In the genomic region with DNA sequence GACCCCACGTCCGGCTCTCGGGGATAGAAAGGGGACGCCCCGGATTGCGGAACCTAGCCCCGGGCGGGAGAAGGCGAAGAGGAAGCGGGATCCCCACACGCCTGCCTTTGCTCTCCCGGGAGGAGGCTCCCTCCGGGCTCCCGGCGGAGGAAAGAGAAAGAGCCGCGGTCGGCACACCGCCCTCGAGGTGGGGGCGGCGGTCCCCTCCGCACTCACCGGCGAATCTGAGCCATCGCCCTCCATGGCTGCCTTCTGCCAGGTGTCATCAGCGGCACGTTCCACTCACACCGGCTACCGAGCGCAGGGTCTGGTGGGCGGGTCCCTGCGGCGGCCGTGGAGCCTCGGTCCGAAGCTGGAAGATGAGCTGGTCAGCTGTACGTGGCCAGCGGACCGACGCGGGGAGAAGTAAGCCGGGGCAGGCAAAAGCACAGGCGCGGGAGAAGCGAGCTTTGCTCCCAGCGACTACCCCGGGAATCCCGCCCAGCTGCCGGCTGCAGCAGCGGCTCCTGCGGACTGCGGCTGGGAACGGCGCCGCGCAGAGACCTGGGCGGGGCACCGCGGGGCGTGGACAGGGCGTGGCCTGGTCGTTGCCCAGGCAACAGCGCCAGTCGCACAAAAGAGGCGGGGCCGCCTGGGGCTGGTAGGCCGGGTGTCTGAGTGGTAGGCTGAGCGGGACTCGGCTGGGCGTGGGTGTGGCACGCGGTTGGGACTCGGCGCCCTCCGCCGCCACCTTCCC, we compare ENCODE assay signal across 8 cellular contexts. TPM values are rescaled to one million over a fixed set of nuclear protein-coding genes. Genes with fewer than 3 reads are reported as not detected.
DNase-seq lines count a peak whose midpoint lies in the region; ATAC-seq and TF ChIP-seq lines count a peak whose summit lies in the region.

A gene with protein sequence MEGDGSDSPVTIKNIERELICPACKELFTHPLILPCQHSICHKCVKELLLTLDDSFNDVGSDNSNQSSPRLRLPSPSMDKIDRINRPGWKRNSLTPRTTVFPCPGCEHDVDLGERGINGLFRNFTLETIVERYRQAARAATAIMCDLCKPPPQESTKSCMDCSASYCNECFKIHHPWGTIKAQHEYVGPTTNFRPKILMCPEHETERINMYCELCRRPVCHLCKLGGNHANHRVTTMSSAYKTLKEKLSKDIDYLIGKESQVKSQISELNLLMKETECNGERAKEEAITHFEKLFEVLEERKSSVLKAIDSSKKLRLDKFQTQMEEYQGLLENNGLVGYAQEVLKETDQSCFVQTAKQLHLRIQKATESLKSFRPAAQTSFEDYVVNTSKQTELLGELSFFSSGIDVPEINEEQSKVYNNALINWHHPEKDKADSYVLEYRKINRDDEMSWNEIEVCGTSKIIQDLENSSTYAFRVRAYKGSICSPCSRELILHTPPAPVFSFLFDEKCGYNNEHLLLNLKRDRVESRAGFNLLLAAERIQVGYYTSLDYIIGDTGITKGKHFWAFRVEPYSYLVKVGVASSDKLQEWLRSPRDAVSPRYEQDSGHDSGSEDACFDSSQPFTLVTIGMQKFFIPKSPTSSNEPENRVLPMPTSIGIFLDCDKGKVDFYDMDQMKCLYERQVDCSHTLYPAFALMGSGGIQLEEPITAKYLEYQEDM (minus strand): TSS at position 517 of the 736 bp plus-strand sequence. CDS start 274 bp downstream, at position 243.

- H3K9ac ChIP-seq in SK-N-SH: peak within 1 kb of the TSS; percentile 48; the same call in 1 of the 2 replicates

- H3K9me3 Mint-ChIP-seq in activated naive CD4-positive, alpha-beta T cell treated with anti-CD3 and anti-CD28 coated beads, Interleukin-2, amount 50 U/mL, for 72 hours: peaks cover 0 to 8% of the 10 kb centered on the region in 2 donors

- TF ChIP-seq POLR2A in NB4 (IDR thresholded peaks at IDR 0.05; ENCODE audit: extremely low read depth, insufficient read length) (peak; percentile 47), ovary (IDR thresholded peaks at IDR 0.05) (peak; percentile 52)

- peaks cover 52% of the 10 kb centered on the region; the same call in 1 of the 2 replicates for H3K27me3 ChIP-seq in SK-N-SH (ENCODE audit: insufficient read depth)
- H3K27me3 ChIP-seq in ovary: no peaks in the 10 kb centered on the region
- H3K27me3 ChIP-seq in thymus (ENCODE audit: control insufficient read depth, insufficient read depth): peaks cover 37% of the 10 kb centered on the region

- H2AFZ ChIP-seq in SK-N-SH (ENCODE audit: low read depth): peak within 1 kb of the TSS; percentile 98

- TF ChIP-seq RAD21 in SK-N-SH (IDR thresholded peaks at IDR 0.05; ENCODE audit: low read length): no peak

- H3K36me3 ChIP-seq in SK-N-SH (replicated peaks in 1 of 2; ENCODE audit: control insufficient read depth in 1 of 2, insufficient read depth in 2 of 2, low read length in 1 of 2): no peaks in the 10 kb centered on the region
- no peaks in the 10 kb centered on the region for H3K36me3 ChIP-seq in ovary
- H3K36me3 ChIP-seq in thymus (ENCODE audit: control insufficient read depth, insufficient read depth): no peaks in the 10 kb centered on the region

- H3K4me2 ChIP-seq in SK-N-SH: peak within 1 kb of the TSS; percentile 99

- H3K27ac Mint-ChIP-seq in activated naive CD4-positive, alpha-beta T cell treated with anti-CD3 and anti-CD28 coated beads, Interleukin-2, amount 50 U/mL, for 72 hours: no peak within 1 kb of the TSS

- no peaks in the 10 kb centered on the region for H3K9me2 ChIP-seq in SK-N-SH

- peak; percentile 99 for ATAC-seq in HG02571 (IDR thresholded peaks at IDR 0.05; ENCODE audit: unreplicated experiment)
- peak; percentile 97 to 98 for ATAC-seq in activated naive CD4-positive, alpha-beta T cell treated with anti-CD3 and anti-CD28 coated beads, Interleukin-2, amount 50 U/mL, for 72 hours

- peaks cover 26 to 32% of the 10 kb centered on the region in 2 donors for H3K36me3 Mint-ChIP-seq in activated naive CD4-positive, alpha-beta T cell treated with anti-CD3 and anti-CD28 coated beads, Interleukin-2, amount 50 U/mL, for 72 hours

- TF ChIP-seq EP300 in SK-N-SH (IDR thresholded peaks at IDR 0.05; ENCODE audit: borderline replicate concordance in 1 of 2, low read depth in 1 of 2, low read length in 1 of 2): no peak
- no peak for TF ChIP-seq EP300 in ovary (IDR thresholded peaks at IDR 0.05)

- H3K79me2 ChIP-seq in SK-N-SH (ENCODE audit: insufficient read depth): no peaks in the 10 kb centered on the region

- peak; percentile 30 for TF ChIP-seq CTCF in GM10266 (IDR thresholded peaks at IDR 0.05; ENCODE audit: control insufficient read depth, insufficient read depth, low read depth, missing control alignments)
- no peak for TF ChIP-seq CTCF in NB4 (IDR thresholded peaks at IDR 0.05; ENCODE audit: low read depth, low read length)
- no peak for TF ChIP-seq CTCF in SK-N-SH (IDR thresholded peaks at IDR 0.05)
- no peak for TF ChIP-seq CTCF in ovary (IDR thresholded peaks at IDR 0.05)

- H3K4me1 ChIP-seq in SK-N-SH (ENCODE audit: control insufficient read depth in 1 of 2, insufficient read depth in 2 of 2, low read depth in 1 of 2, low read length in 1 of 2) (peaks cover 0 to 4% of the 10 kb centered on the region in 2 experiments; a peak in 2 of 4 replicates), ovary (ENCODE audit: insufficient read depth) (peaks cover 7% of the 10 kb centered on the region), thymus (ENCODE audit: control insufficient read depth, insufficient read depth, low read length) (peaks cover 11% of the 10 kb centered on the region)

- no peaks in the 10 kb centered on the region for H3K9me3 ChIP-seq in SK-N-SH
- no peaks in the 10 kb centered on the region for H3K9me3 ChIP-seq in ovary
- peaks cover 4% of the 10 kb centered on the region for H3K9me3 ChIP-seq in thymus (ENCODE audit: control insufficient read depth)

- CTCF ChIA-PET in SK-N-SH (lab: Yijun Ruan, JAX): interaction anchor here (1.0 to 2.0 kb wide), 4 partner anchors 9 to 71 kb away, joined by 3 to 6 read pairs (median 4); no protein-coding TSS in a partner anchor

- no peaks in the 10 kb centered on the region for H4K20me1 ChIP-seq in SK-N-SH (ENCODE audit: insufficient read depth)

- POLR2A ChIA-PET in SK-N-SH (lab: Yijun Ruan, JAX): interaction anchor here (0.9 to 2.4 kb wide), 6 partner anchors 10 to 92 kb away, joined by 3 to 7 read pairs (median 4); no protein-coding TSS in a partner anchor

- no peaks in the 10 kb centered on the region for H3F3A ChIP-seq in SK-N-SH (replicated peaks; ENCODE audit: insufficient read depth)

- H3K27ac ChIP-seq in SK-N-SH (ENCODE audit: low read depth in 2 of 2, low read length in 1 of 2): peak within 1 kb of the TSS in 1 of 2 experiments; percentile 77; a peak in 2 of 4 replicates
- no peak within 1 kb of the TSS for H3K27ac ChIP-seq in ovary
- H3K27ac ChIP-seq in thymus (ENCODE audit: low read depth): no peak within 1 kb of the TSS

- intact Hi-C loops in head of caudate nucleus (cut with DNase I): no loop called here
- intact Hi-C loops in ovary (cut with DNase I): no loop called here

- DNase-seq in GM10266 (ENCODE audit: extremely low spot score) (peak; percentile 95), NB4 (ENCODE audit: low read depth) (peak; percentile 97), SK-N-SH (peak; percentile 96), head of caudate nucleus (peak; percentile 85 to 97 (median 94)), ovary (peak; percentile 81 to 91 (median 89))
- DNase-seq in activated naive CD4-positive, alpha-beta T cell treated with anti-CD3 and anti-CD28 coated beads, Interleukin-2, amount 50 U/mL, for 72 hours (ENCODE audit: low spot score in 2 of 2): peak; percentile 85 to 97

- peak within 1 kb of the TSS; percentile 77 for H3K4me3 ChIP-seq in NB4 (ENCODE audit: low read depth, low read length)
- peak within 1 kb of the TSS; percentile 79 to 88 for H3K4me3 ChIP-seq in SK-N-SH (ENCODE audit: low read depth in 2 of 2, low read length in 1 of 2)
- peak within 1 kb of the TSS; percentile 56 for H3K4me3 ChIP-seq in ovary
- H3K4me3 ChIP-seq in thymus (ENCODE audit: low read length): peak within 1 kb of the TSS; percentile 60

- WGBS in SK-N-SH (ENCODE audit: low lambda C conversion rate): under 1% methylated on average over 25 of the region's 77 CpGs
- 0 to 1% (median 1%) methylated on average over 70 to 77 of the region's 77 CpGs for WGBS in ovary, 3 donors
- WGBS in thymus: under 1% methylated on average over 77 of the region's 77 CpGs

TF ChIP-seq in SK-N-SH, 30 proteins besides CTCF, POLR2A, EP300 and RAD21 (continues in another document):
- TF ChIP-seq JUND (IDR thresholded peaks at IDR 0.05) (no peak), SIN3A (IDR thresholded peaks at IDR 0.05; ENCODE audit: borderline replicate concordance, low read depth, low read length) (peak; percentile 50; the same call in 1 of the 2 replicates), ELF1 (IDR thresholded peaks at IDR 0.05) (no peak), EZH2phosphoT487 (IDR thresholded peaks at IDR 0.05; ENCODE audit: borderline replicate concordance, low read depth) (no peak), MEF2A (IDR thresholded peaks at IDR 0.05; ENCODE audit: borderline replicate concordance, low read depth) (no peak), FOXJ3 (CRISPR knock-in tag; IDR thresholded peaks at IDR 0.05) (no peak), FOXM1 (IDR thresholded peaks at IDR 0.05; ENCODE audit: low read depth) (no peak), POLR2AphosphoS5 (IDR thresholded peaks at IDR 0.05; ENCODE audit: low read depth, low read length) (no peak), TAF1 (IDR thresholded peaks at IDR 0.05; ENCODE audit: borderline replicate concordance, low read depth, low read length) (0 out of 2 replicates have a peak, but pooled peaks have one; percentile 39), GATA2 (CRISPR knock-in tag; IDR thresholded peaks at IDR 0.05) (no peak), TCF12 (IDR thresholded peaks at IDR 0.05) (no peak), NRF1 (IDR thresholded peaks at IDR 0.05; ENCODE audit: low read depth, low read length) (peak; percentile 50), MXI1 (IDR thresholded peaks at IDR 0.05; ENCODE audit: low read depth, low read length) (peak; percentile 72)
- TF ChIP-seq, protein P1, sequence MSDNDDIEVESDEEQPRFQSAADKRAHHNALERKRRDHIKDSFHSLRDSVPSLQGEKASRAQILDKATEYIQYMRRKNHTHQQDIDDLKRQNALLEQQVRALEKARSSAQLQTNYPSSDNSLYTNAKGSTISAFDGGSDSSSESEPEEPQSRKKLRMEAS (IDR thresholded peaks at IDR 0.05; ENCODE audit: low read depth): 0 out of 2 replicates have a peak, but pooled peaks have one; percentile 28

RNA-seq across cellular contexts. Expression of the gene that starts here (rescaled TPM):
- polyA plus RNA-seq in SK-N-SH (2012; rRNA removed) (0.16 and 0.42 TPM in 2 replicates), ovary (1 to 10 TPM; 1.5 to 2.6 TPM), thymus (2.0 TPM)
- polyA plus RNA-seq in SK-N-SH (2012; cell fraction: cytosol; rRNA removed): 0.12 and 0.34 TPM in 2 replicates
- 0.19 and 0.20 TPM in 2 replicates for polyA plus RNA-seq in SK-N-SH (2012; cell fraction: nucleus; rRNA removed)
- under 1 TPM in 1 of 2 donors, not detected in 1; 0.91 TPM for total RNA-seq in activated naive CD4-positive, alpha-beta T cell treated with anti-CD3 and anti-CD28 coated beads, Interleukin-2, amount 50 U/mL, for 72 hours
- total RNA-seq in ovary: 10 to 100 TPM in 1 of 7 donors, 1 to 10 TPM in 6; 2.5 to 10.3 (median 4.1) TPM

Comparison
In these comparisons a context has a peak if more than half of its experiments do, and no peak if none do; other contexts are left out.
1. Peak in DNase-seq, H3K4me3 ChIP-seq, H3K9ac ChIP-seq and H3K4me2 ChIP-seq in SK-N-SH; RNA of the gene not detected or under 1 TPM.
2. Peak in DNase-seq and ATAC-seq in activated naive CD4-positive, alpha-beta T cell treated with anti-CD3 and anti-CD28 coated beads, Interleukin-2, amount 50 U/mL, for 72 hours; RNA of the gene not detected or under 1 TPM.